8 cellular contexts compared by ENCODE assay signal in genomic region chr12:101698782-101699347, GRCh38. TPM values are rescaled to one million over a fixed set of nuclear protein-coding genes. Genes with fewer than 3 reads are reported as not detected.
DNase-seq lines count a peak whose midpoint lies in the region; ATAC-seq and TF ChIP-seq lines count a peak whose summit lies in the region.

No MANE protein-coding gene starts in this region.

- peak overlapping the region; percentile 87 for H3K4me3 ChIP-seq in OCI-LY3 (ENCODE audit: low read length)
- H3K4me3 ChIP-seq in coronary artery: peak overlapping the region; percentile 89
- peak overlapping the region; percentile 52 to 68 for H3K4me3 ChIP-seq in aorta (ENCODE audit: low read length in 2 of 2)

- H3K36me3 Mint-ChIP-seq in mesothelial cell of epicardium: no peaks in the 10 kb centered on the region

- H3K27me3 ChIP-seq in OCI-LY3 (ENCODE audit: low read depth, low read length): 0 out of 2 replicates have a peak, but pooled peaks cover 5% of the 10 kb centered on the region
- H3K27me3 ChIP-seq in aorta (ENCODE audit: control insufficient read depth in 1 of 2, insufficient read depth in 2 of 2, low read length in 1 of 2): no peaks in the 10 kb centered on the region

- WGBS in aorta, 2 donors: 81 to 82% methylated on average over 12 of the region's 12 CpGs

- H3K4me1 Mint-ChIP-seq in mesothelial cell of epicardium: peaks cover 31% of the 10 kb centered on the region

- peak overlapping the region; percentile 91 for H3K4me2 ChIP-seq in OCI-LY3 (ENCODE audit: low read length)

- peak; percentile 33 for DNase-seq in DMS 273 (lab: John Stamatoyannopoulos, UW; ENCODE audit: unreplicated experiment)
- DNase-seq in DMS 273 treated with DMSO at 0.1 percent for 48 hours (lab: John Stamatoyannopoulos, UW): no peak
- DNase-seq in coronary artery (ENCODE audit: low spot score): no peak
- no peak for DNase-seq in mesothelial cell of epicardium (ENCODE audit: low spot score in 2 of 2, unreplicated experiment in 2 of 2)
- no peak for DNase-seq in aorta
- no peak for DNase-seq in NCI-H146 treated with DMSO at 0.1 percent for 48 hours (lab: John Stamatoyannopoulos, UW; ENCODE audit: unreplicated experiment)
- DNase-seq in NCI-H748 treated with DMSO at 0.1 percent for 48 hours (lab: John Stamatoyannopoulos, UW): no peak

- peaks cover 5% of the 10 kb centered on the region for H3K27me3 Mint-ChIP-seq in mesothelial cell of epicardium (ENCODE audit: low read depth)

- peak overlapping the region; percentile 86 for H3K4me3 Mint-ChIP-seq in mesothelial cell of epicardium

- no peaks in the 10 kb centered on the region for H3K9me3 ChIP-seq in OCI-LY3 (ENCODE audit: insufficient read depth, low read length)
- H3K9me3 ChIP-seq in aorta (ENCODE audit: control insufficient read depth, low read length): no peaks in the 10 kb centered on the region

- H3K4me1 ChIP-seq in OCI-LY3 (ENCODE audit: low read length) (peaks cover 11% of the 10 kb centered on the region), aorta (ENCODE audit: control insufficient read depth in 1 of 2, insufficient read depth in 2 of 2, low read length in 2 of 2) (peaks cover 0 to 2% of the 10 kb centered on the region in 2 donors)

- H3K27ac ChIP-seq in OCI-LY3 (ENCODE audit: low read length): no peak overlapping the region
- peak overlapping the region; percentile 84 to 93 for H3K27ac ChIP-seq in coronary artery
- H3K27ac ChIP-seq in aorta (ENCODE audit: low read depth in 1 of 2, low read length in 2 of 2): no peak overlapping the region

- intact Hi-C loops in aorta (cut with DNase I): no loop called here

- TF ChIP-seq CTCF in OCI-LY3 (IDR thresholded peaks at IDR 0.05; ENCODE audit: low read depth, low read length) (peak; percentile 38), coronary artery (IDR thresholded peaks at IDR 0.05) (no peak), mesothelial cell of epicardium (IDR thresholded peaks at IDR 0.05; ENCODE audit: unreplicated experiment) (no peak)

- H3K9me3 Mint-ChIP-seq in mesothelial cell of epicardium: no peaks in the 10 kb centered on the region

- no peaks in the 10 kb centered on the region; the same call in 1 of the 2 replicates for H3K79me2 ChIP-seq in OCI-LY3 (ENCODE audit: low read length)

- H3K36me3 ChIP-seq in OCI-LY3 (replicated peaks; ENCODE audit: low read depth, low read length): no peaks in the 10 kb centered on the region
- no peaks in the 10 kb centered on the region for H3K36me3 ChIP-seq in aorta (ENCODE audit: control insufficient read depth in 1 of 2, insufficient read depth in 2 of 2, low read length in 1 of 2)

- peak overlapping the region; percentile 83 for H3K27ac Mint-ChIP-seq in mesothelial cell of epicardium

- H4K20me1 ChIP-seq in OCI-LY3 (ENCODE audit: insufficient read depth, low read length): no peaks in the 10 kb centered on the region

- H2AFZ ChIP-seq in OCI-LY3 (ENCODE audit: low read depth, low read length): 0 out of 2 replicates have a peak overlapping the region, but pooled peaks have one; percentile 82

- no peak for ATAC-seq in aorta (ENCODE audit: low FRiP score)

- peak overlapping the region; percentile 73; the same call in 1 of the 2 replicates for H3K9ac ChIP-seq in OCI-LY3 (ENCODE audit: low read length)

RNA-seq across cellular contexts. Expression of gene CHPT1, which starts 1.4 kb away (rescaled TPM):
- total RNA-seq in mesothelial cell of epicardium (16.1 to 18.7 TPM (median 16.9 TPM) in 3 replicates), aorta (10 to 100 TPM; 41.8 to 49.9 TPM)
- polyA plus RNA-seq in aorta: 10 to 100 TPM; 34.1 to 83.8 TPM

RNA-seq across cellular contexts. Expression of gene SYCP3, which starts 40.4 kb away (rescaled TPM):
- total RNA-seq in mesothelial cell of epicardium (0.14 to 0.16 TPM (median 0.16 TPM) in 3 replicates), aorta (under 1 TPM; 0.48 to 0.65 TPM)
- polyA plus RNA-seq in aorta: under 1 TPM in 1 of 2 donors, not detected in 1; 0.03 TPM

Comparison
In these comparisons a context has a peak if more than half of its experiments do, and no peak if none do; other contexts are left out.
1. H3K27ac ChIP-seq: peak in coronary artery (2 of 2); none in OCI-LY3 (single experiment) and aorta (0 of 2).
2. Peak in every context shown above with its lines, with median percentiles within 50 percentile points of each other: H3K4me3 ChIP-seq.